8 cellular contexts compared by ENCODE assay signal in genomic region chr6:125598422-125598821, GRCh38.
A peak's percentile ranks its signal among the peaks of the same experiment; 100 is the strongest.
DNase-seq lines count a peak whose midpoint lies in the region; ATAC-seq, FAIRE-seq and TF ChIP-seq lines count a peak whose summit lies in the region.

No MANE protein-coding gene starts in this region.

- no peaks in the 10 kb centered on the region for H3K9me3 Mint-ChIP-seq in activated T-helper 17 cell treated with anti-CD3 and anti-CD28 coated beads, Interleukin-2, amount 50 U/mL, for 72 hours
- no peaks in the 10 kb centered on the region for H3K9me3 Mint-ChIP-seq in activated T-helper 2 cell treated with anti-CD3 and anti-CD28 coated beads, Interferon-gamma antibody, Interleukin-2, Interleukin-4, amounts not matched to agents 10 μg/mL and 5 μg/mL and 100 μg/mL, durations not matched to agents 14 hours and 24 hours and 36 hours

- dilution Hi-C loops in keratinocyte (cut with MboI; ENCODE audit: extremely low pct_ligation_motif_present, low sequenced_read_pairs), result no loop called here

- no peak overlapping the region for H3K9ac ChIP-seq in SU-DHL-6 (ENCODE audit: low read length)
- no peak overlapping the region for H3K9ac ChIP-seq in keratinocyte (ENCODE audit: control insufficient read depth, extremely low read depth, insufficient read depth, low read length)

- H3K27me3 Mint-ChIP-seq in activated T-helper 17 cell treated with anti-CD3 and anti-CD28 coated beads, Interleukin-2, amount 50 U/mL, for 72 hours, result peaks cover 4% of the 10 kb centered on the region
- H3K27me3 Mint-ChIP-seq in activated T-helper 2 cell treated with anti-CD3 and anti-CD28 coated beads, Interferon-gamma antibody, Interleukin-2, Interleukin-4, amounts not matched to agents 10 μg/mL and 5 μg/mL and 100 μg/mL, durations not matched to agents 14 hours and 24 hours and 36 hours (ENCODE audit: low read depth), result no peaks in the 10 kb centered on the region

- H3K36me3 Mint-ChIP-seq in activated T-helper 17 cell treated with anti-CD3 and anti-CD28 coated beads, Interleukin-2, amount 50 U/mL, for 72 hours (ENCODE audit: low read depth), result no peaks in the 10 kb centered on the region
- no peaks in the 10 kb centered on the region for H3K36me3 Mint-ChIP-seq in activated T-helper 2 cell treated with anti-CD3 and anti-CD28 coated beads, Interferon-gamma antibody, Interleukin-2, Interleukin-4, amounts not matched to agents 10 μg/mL and 5 μg/mL and 100 μg/mL, durations not matched to agents 14 hours and 24 hours and 36 hours (ENCODE audit: low read depth)

- H3K4me3 ChIP-seq in MG63, result no peak overlapping the region
- no peak overlapping the region for H3K4me3 ChIP-seq in SU-DHL-6 (ENCODE audit: insufficient read depth, low read length, poor library complexity, severe bottlenecking)
- H3K4me3 ChIP-seq in keratinocyte (ENCODE audit: control insufficient read depth in 2 of 3, extremely low read depth in 1 of 3, insufficient read depth in 2 of 3, low read depth in 1 of 3, low read length in 3 of 3), result no peak overlapping the region

- 0 out of 2 replicates have a peak, but pooled peaks cover 3% of the 10 kb centered on the region for H3F3A ChIP-seq in SU-DHL-6 (ENCODE audit: insufficient read depth)

- intact Hi-C loops in activated T-helper 2 cell treated with anti-CD3 and anti-CD28 coated beads, Interferon-gamma antibody, Interleukin-2, Interleukin-4, amounts not matched to agents 10 μg/mL and 5 μg/mL and 100 μg/mL, durations not matched to agents 14 hours and 24 hours and 36 hours (cut with micrococcal nuclease), result no loop called here

- no peaks in the 10 kb centered on the region for H3K27me3 ChIP-seq in MG63
- H3K27me3 ChIP-seq in SU-DHL-6 (ENCODE audit: low read length), result no peaks in the 10 kb centered on the region
- no peaks in the 10 kb centered on the region for H3K27me3 ChIP-seq in keratinocyte (ENCODE audit: control insufficient read depth, extremely low read depth, insufficient read depth, low read length)

- peak; percentile 43 for DNase-seq in AG08396 (ENCODE audit: low spot score)
- peak; percentile 70 for DNase-seq in MG63
- DNase-seq in keratinocyte (ENCODE audit: low read depth, low spot score), result peak; percentile 5
- no peak for DNase-seq in occipital lobe (lab: John Stamatoyannopoulos, UW)
- no peak for DNase-seq in activated T-helper 2 cell treated with anti-CD3 and anti-CD28 coated beads, Interferon-gamma antibody, Interleukin-2, Interleukin-4, amounts not matched to agents 10 μg/mL and 5 μg/mL and 100 μg/mL, durations not matched to agents 14 hours and 24 hours and 36 hours (ENCODE audit: low spot score)

- no peak overlapping the region for H3K4me3 Mint-ChIP-seq in activated T-helper 17 cell treated with anti-CD3 and anti-CD28 coated beads, Interleukin-2, amount 50 U/mL, for 72 hours
- H3K4me3 Mint-ChIP-seq in activated T-helper 2 cell treated with anti-CD3 and anti-CD28 coated beads, Interferon-gamma antibody, Interleukin-2, Interleukin-4, amounts not matched to agents 10 μg/mL and 5 μg/mL and 100 μg/mL, durations not matched to agents 14 hours and 24 hours and 36 hours (ENCODE audit: low read depth), result no peak overlapping the region

- H3K36me3 ChIP-seq in MG63 (no peaks in the 10 kb centered on the region), SU-DHL-6 (ENCODE audit: low read length) (no peaks in the 10 kb centered on the region), keratinocyte (ENCODE audit: control insufficient read depth in 2 of 2, extremely low read depth in 1 of 2, insufficient read depth in 2 of 2, low read length in 2 of 2) (no peaks in the 10 kb centered on the region)

- H3K27ac Mint-ChIP-seq in activated T-helper 17 cell treated with anti-CD3 and anti-CD28 coated beads, Interleukin-2, amount 50 U/mL, for 72 hours, result no peak overlapping the region
- H3K27ac Mint-ChIP-seq in activated T-helper 2 cell treated with anti-CD3 and anti-CD28 coated beads, Interferon-gamma antibody, Interleukin-2, Interleukin-4, amounts not matched to agents 10 μg/mL and 5 μg/mL and 100 μg/mL, durations not matched to agents 14 hours and 24 hours and 36 hours, result no peak overlapping the region

- TF ChIP-seq CTCF in SU-DHL-6 (IDR thresholded peaks at IDR 0.05; ENCODE audit: insufficient read depth, low read length, poor library complexity, severe bottlenecking), result no peak
- TF ChIP-seq CTCF in keratinocyte (optimal IDR thresholded peaks at IDR 0.05 in 1 of 3, IDR thresholded peaks at IDR 0.05 in 1 of 3, conservative IDR thresholded peaks at IDR 0.05 in 1 of 3; ENCODE audit: extremely low read depth in 1 of 3, insufficient read depth in 2 of 3, low read length in 3 of 3), result no peak

- peak overlapping the region; percentile 61 for H3K27ac ChIP-seq in SU-DHL-6 (ENCODE audit: low read depth, low read length)
- no peak overlapping the region for H3K27ac ChIP-seq in keratinocyte (ENCODE audit: control insufficient read depth, insufficient read depth, low read length)

- H4K20me1 ChIP-seq in SU-DHL-6 (ENCODE audit: low read depth, low read length) (no peaks in the 10 kb centered on the region), keratinocyte (ENCODE audit: control insufficient read depth, extremely low read depth, insufficient read depth, low read length) (no peaks in the 10 kb centered on the region)

- no peak overlapping the region for H2AFZ ChIP-seq in SU-DHL-6 (ENCODE audit: low read depth, low read length, severe bottlenecking)
- H2AFZ ChIP-seq in keratinocyte (ENCODE audit: control insufficient read depth, low read length), result no peak overlapping the region

- H3K9me2 ChIP-seq in SU-DHL-6 (replicated peaks; ENCODE audit: insufficient read depth, low read length), result no peaks in the 10 kb centered on the region

- H3K4me1 Mint-ChIP-seq in activated T-helper 17 cell treated with anti-CD3 and anti-CD28 coated beads, Interleukin-2, amount 50 U/mL, for 72 hours, result no peaks in the 10 kb centered on the region
- no peaks in the 10 kb centered on the region for H3K4me1 Mint-ChIP-seq in activated T-helper 2 cell treated with anti-CD3 and anti-CD28 coated beads, Interferon-gamma antibody, Interleukin-2, Interleukin-4, amounts not matched to agents 10 μg/mL and 5 μg/mL and 100 μg/mL, durations not matched to agents 14 hours and 24 hours and 36 hours (ENCODE audit: low read depth)

- FAIRE-seq in keratinocyte (lab: Jason Lieb, UNC), result no peak

- no peaks in the 10 kb centered on the region for H3K79me2 ChIP-seq in SU-DHL-6 (ENCODE audit: insufficient read depth, low read length)
- no peaks in the 10 kb centered on the region for H3K79me2 ChIP-seq in keratinocyte (ENCODE audit: control insufficient read depth, insufficient read depth, low read length)

- ATAC-seq in GM21381 (IDR thresholded peaks at IDR 0.05; ENCODE audit: unreplicated experiment), result no peak
- no peak for ATAC-seq in activated T-helper 17 cell treated with anti-CD3 and anti-CD28 coated beads, Interleukin-2, amount 50 U/mL, for 72 hours (replicated peaks)

- H3K9me3 ChIP-seq in MG63 (no peaks in the 10 kb centered on the region), SU-DHL-6 (ENCODE audit: insufficient read depth, low read length) (no peaks in the 10 kb centered on the region), keratinocyte (ENCODE audit: control insufficient read depth, low read depth, low read length) (no peaks in the 10 kb centered on the region)

- no peaks in the 10 kb centered on the region for H3K4me1 ChIP-seq in keratinocyte (ENCODE audit: control insufficient read depth, extremely low read depth, insufficient read depth, low read length)

- H3K4me2 ChIP-seq in SU-DHL-6 (ENCODE audit: low read depth, low read length, poor library complexity, severe bottlenecking) (peak overlapping the region; percentile 60), keratinocyte (ENCODE audit: control insufficient read depth, extremely low read depth, insufficient read depth, low read depth, low read length) (no peak overlapping the region)

- no peaks in the 10 kb centered on the region for H3K9me1 ChIP-seq in keratinocyte (ENCODE audit: control insufficient read depth, extremely low read depth, insufficient read depth, low read length)

Comparison
In these comparisons a context has a peak if more than half of its experiments do, and no peak if none do; other contexts are left out.
1. DNase-seq: peak in AG08396 (single experiment), MG63 (single experiment) and keratinocyte (single experiment); none in occipital lobe (single experiment) and activated T-helper 2 cell treated with anti-CD3 and anti-CD28 coated beads, Interferon-gamma antibody, Interleukin-2, Interleukin-4, amounts not matched to agents 10 μg/mL and 5 μg/mL and 100 μg/mL, durations not matched to agents 14 hours and 24 hours and 36 hours (single experiment).